In genomic region chr19:14363203-14364097, GRCh38 we compare ENCODE assay signal across 9 cellular contexts. TPM values are rescaled to one million over a fixed set of nuclear protein-coding genes. Genes with fewer than 3 reads are reported as not detected.
DNase-seq lines count a peak whose midpoint lies in the region; ATAC-seq and TF ChIP-seq lines count a peak whose summit lies in the region.
"Had no signal": no experiment of that assay in that cellular context is flagged by ENCODE, and none has a peak within 500 bp of the region (broad histone marks: within the 10 kb centered on the region; RNA-seq: fewer than 3 reads in every experiment).

No MANE protein-coding gene starts in this region.

- peaks cover 42% of the 10 kb centered on the region for H3K4me1 Mint-ChIP-seq in activated T-helper 2 cell treated with anti-CD3 and anti-CD28 coated beads, Interferon-gamma antibody, Interleukin-2, Interleukin-4, amounts not matched to agents 10 μg/mL and 5 μg/mL and 100 μg/mL, durations not matched to agents 14 hours and 24 hours and 36 hours (ENCODE audit: low read depth)

- H3K4me2 ChIP-seq in trophoblast cell (ENCODE audit: low read length) = peak overlapping the region; percentile 17

- peak; percentile 77 for ATAC-seq in Right ventricle myocardium superior (ENCODE audit: poor library complexity)
- no peak for ATAC-seq in GM21723 (IDR thresholded peaks at IDR 0.05; ENCODE audit: unreplicated experiment)

- H3K14ac ChIP-seq in trophoblast cell (ENCODE audit: low read length) = no peak overlapping the region

- H3K36me3 ChIP-seq in trophoblast cell (ENCODE audit: control insufficient read depth in 1 of 2, insufficient read depth in 2 of 2, low read length in 2 of 2) = no peaks in the 10 kb centered on the region

- H3K27ac Mint-ChIP-seq in activated T-helper 2 cell treated with anti-CD3 and anti-CD28 coated beads, Interferon-gamma antibody, Interleukin-2, Interleukin-4, amounts not matched to agents 10 μg/mL and 5 μg/mL and 100 μg/mL, durations not matched to agents 14 hours and 24 hours and 36 hours = peak overlapping the region; percentile 91

- H3K18ac ChIP-seq in trophoblast cell (ENCODE audit: low read length) = peak overlapping the region; percentile 26

- TF ChIP-seq CTCF in GM10248 (IDR thresholded peaks at IDR 0.05; ENCODE audit: control extremely low read depth, extremely low read depth, low read depth, missing control alignments) = no peak

- no peak overlapping the region for H2BK5ac ChIP-seq in trophoblast cell (ENCODE audit: low read depth, low read length, poor library complexity)

- CTCF ChIA-PET in GM10248 (lab: Yijun Ruan, JAX) = interaction anchor here (0.7 to 12.2 kb wide), 10 partner anchors 8 to 227 kb away, joined by 3 to 106 read pairs (median 3); no protein-coding TSS in a partner anchor

- POLR2A ChIA-PET in GM10248 (lab: Yijun Ruan, JAX) = interaction anchor here (1.5 kb wide), 1 partner anchor 18 kb away, joined by 9 read pairs; the partner anchor contains the start of gene ADGRE5

- H2AFZ ChIP-seq in trophoblast cell (ENCODE audit: insufficient read depth, low read length, poor library complexity) = peak overlapping the region; percentile 50

- H3K36me3 Mint-ChIP-seq in activated T-helper 2 cell treated with anti-CD3 and anti-CD28 coated beads, Interferon-gamma antibody, Interleukin-2, Interleukin-4, amounts not matched to agents 10 μg/mL and 5 μg/mL and 100 μg/mL, durations not matched to agents 14 hours and 24 hours and 36 hours (ENCODE audit: low read depth) = no peaks in the 10 kb centered on the region

- peak overlapping the region; percentile 35 for H3K4ac ChIP-seq in trophoblast cell (ENCODE audit: low read depth, low read length)

- no peaks in the 10 kb centered on the region for H3K9me3 Mint-ChIP-seq in activated T-helper 2 cell treated with anti-CD3 and anti-CD28 coated beads, Interferon-gamma antibody, Interleukin-2, Interleukin-4, amounts not matched to agents 10 μg/mL and 5 μg/mL and 100 μg/mL, durations not matched to agents 14 hours and 24 hours and 36 hours

- H3K9me3 ChIP-seq in trophoblast cell (ENCODE audit: insufficient read depth, low read depth, low read length) = no peaks in the 10 kb centered on the region

- H3K4me3 Mint-ChIP-seq in activated T-helper 2 cell treated with anti-CD3 and anti-CD28 coated beads, Interferon-gamma antibody, Interleukin-2, Interleukin-4, amounts not matched to agents 10 μg/mL and 5 μg/mL and 100 μg/mL, durations not matched to agents 14 hours and 24 hours and 36 hours (ENCODE audit: low read depth) = peak overlapping the region; percentile 80

- peaks cover 5% of the 10 kb centered on the region for H3K79me1 ChIP-seq in trophoblast cell (ENCODE audit: low read length)

- H2BK120ac ChIP-seq in trophoblast cell (ENCODE audit: insufficient read depth, low read length, poor library complexity) = peak overlapping the region; percentile 62

- H3K27ac ChIP-seq in trophoblast cell (ENCODE audit: low read depth, low read length) = no peak overlapping the region
- H3K27ac ChIP-seq: VCaP had no signal

- peak overlapping the region; percentile 92 for H4K8ac ChIP-seq in trophoblast cell (ENCODE audit: low read depth, low read length)

- H3K79me2 ChIP-seq in trophoblast cell (ENCODE audit: control insufficient read depth, insufficient read depth, low read length, poor library complexity) = no peaks in the 10 kb centered on the region

- peaks cover 2 to 4% of the 10 kb centered on the region in 2 experiments for H3K4me1 ChIP-seq in trophoblast cell (ENCODE audit: control insufficient read depth in 1 of 2, insufficient read depth in 2 of 2, low read length in 2 of 2)

- no CpG with 5 or more reads among the region's 34 CpGs for WGBS in trophoblast cell (ENCODE audit: extremely low coverage, insufficient coverage, insufficient read length)

- no peak overlapping the region for H3K9ac ChIP-seq in trophoblast cell (ENCODE audit: low read length)

- no peak overlapping the region for H2AK5ac ChIP-seq in trophoblast cell (ENCODE audit: low read length)

- DNase-seq in GM10248 (ENCODE audit: extremely low spot score) = peak; percentile 54
- peak; percentile 77 for DNase-seq in NCI-H226
- DNase-seq in activated T-helper 2 cell treated with anti-CD3 and anti-CD28 coated beads, Interferon-gamma antibody, Interleukin-2, Interleukin-4, amounts not matched to agents 10 μg/mL and 5 μg/mL and 100 μg/mL, durations not matched to agents 14 hours and 24 hours and 36 hours (ENCODE audit: low spot score) = no peak
- DNase-seq in Right ventricle myocardium superior = peak; percentile 86
- DNase-seq in trophoblast cell = peak in 1 of 2 donors; percentile 26
- no peak for DNase-seq in NOMO-1 treated with DMSO at 0.1 percent for 48 hours (lab: John Stamatoyannopoulos, UW; ENCODE audit: unreplicated experiment)
- DNase-seq in NCI-H187 treated with DMSO at 0.1 percent for 48 hours (lab: John Stamatoyannopoulos, UW) = no peak

- no peak overlapping the region for H3K4me3 ChIP-seq in trophoblast cell (ENCODE audit: low read depth, low read length)

- peak overlapping the region; percentile 73 for H4K12ac ChIP-seq in trophoblast cell (ENCODE audit: low read depth, low read length)

- H4K91ac ChIP-seq in trophoblast cell (ENCODE audit: low read depth, low read length) = peak overlapping the region; percentile 78

- H3K27me3 Mint-ChIP-seq in activated T-helper 2 cell treated with anti-CD3 and anti-CD28 coated beads, Interferon-gamma antibody, Interleukin-2, Interleukin-4, amounts not matched to agents 10 μg/mL and 5 μg/mL and 100 μg/mL, durations not matched to agents 14 hours and 24 hours and 36 hours (ENCODE audit: low read depth) = no peaks in the 10 kb centered on the region

- intact Hi-C loops in activated T-helper 2 cell treated with anti-CD3 and anti-CD28 coated beads, Interferon-gamma antibody, Interleukin-2, Interleukin-4, amounts not matched to agents 10 μg/mL and 5 μg/mL and 100 μg/mL, durations not matched to agents 14 hours and 24 hours and 36 hours (cut with micrococcal nuclease) = no loop called here
- intact Hi-C loops in Right ventricle myocardium superior (cut with DNase I) = no loop called here

- H3K27me3 ChIP-seq in trophoblast cell (ENCODE audit: insufficient read depth, low read length) = no peaks in the 10 kb centered on the region

- no peak overlapping the region for H3K23ac ChIP-seq in trophoblast cell (ENCODE audit: low read length)

- H2BK12ac ChIP-seq in trophoblast cell (ENCODE audit: low read length) = peak overlapping the region; percentile 20

RNA-seq across cellular contexts. Expression of gene ADGRE5, which starts 17.8 kb away (rescaled TPM):
- 177 and 183 TPM in 2 replicates for total RNA-seq in activated T-helper 2 cell treated with anti-CD3 and anti-CD28 coated beads, Interferon-gamma antibody, Interleukin-2, Interleukin-4, amounts not matched to agents 10 μg/mL and 5 μg/mL and 100 μg/mL, durations not matched to agents 14 hours and 24 hours and 36 hours
- 32.9 TPM for total RNA-seq in Right ventricle myocardium superior
- polyA plus RNA-seq in trophoblast cell (2013) = 6.7 and 7.6 TPM in 2 replicates

RNA-seq across cellular contexts. Expression of gene DDX39A, which starts 55.7 kb away (rescaled TPM):
- total RNA-seq in activated T-helper 2 cell treated with anti-CD3 and anti-CD28 coated beads, Interferon-gamma antibody, Interleukin-2, Interleukin-4, amounts not matched to agents 10 μg/mL and 5 μg/mL and 100 μg/mL, durations not matched to agents 14 hours and 24 hours and 36 hours = 268 TPM in 2 replicates
- 29.1 TPM for total RNA-seq in Right ventricle myocardium superior
- polyA plus RNA-seq in trophoblast cell (2013) = 80.7 and 85.8 TPM in 2 replicates

Comparison
In these comparisons a context has a peak if more than half of its experiments do, and no peak if none do; other contexts are left out.
1. DNase-seq: peak in GM10248 (single experiment), NCI-H226 (single experiment) and Right ventricle myocardium superior (single experiment); none in activated T-helper 2 cell treated with anti-CD3 and anti-CD28 coated beads, Interferon-gamma antibody, Interleukin-2, Interleukin-4, amounts not matched to agents 10 μg/mL and 5 μg/mL and 100 μg/mL, durations not matched to agents 14 hours and 24 hours and 36 hours (single experiment), NOMO-1 treated with DMSO at 0.1 percent for 48 hours (single experiment) and NCI-H187 treated with DMSO at 0.1 percent for 48 hours (single experiment).